ENCODE assay signal across 31 cellular contexts in the genomic region with DNA sequence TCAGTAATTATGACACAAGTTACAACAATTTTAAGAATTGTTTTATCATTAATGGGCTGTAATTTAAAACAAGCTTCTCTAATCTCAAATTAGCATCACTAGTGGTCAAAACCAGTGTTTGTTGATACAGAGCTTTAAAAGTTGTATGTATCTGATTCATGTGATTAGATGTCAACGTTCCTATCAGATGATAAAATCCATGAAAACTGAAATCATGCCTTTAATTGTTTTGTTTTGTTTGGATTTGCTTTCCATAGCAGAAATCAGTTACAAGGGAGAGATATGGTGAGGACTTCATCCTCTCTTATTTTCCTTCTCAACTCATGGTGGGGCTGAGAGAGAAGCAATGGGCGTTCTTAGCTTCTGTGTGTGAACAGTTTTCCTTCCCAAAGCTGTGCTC.
"Had no signal": no experiment of that assay in that cellular context is flagged by ENCODE, and none has a peak within 500 bp of the region (broad histone marks: within the 10 kb centered on the region; RNA-seq: fewer than 3 reads in every experiment).

No MANE protein-coding gene starts in this region.

- H3K27ac ChIP-seq: brain microvascular endothelial cell, PC-9, RWPE1, VCaP had no signal

- H3K27me3 ChIP-seq: brain microvascular endothelial cell had no signal

- H3K36me3 ChIP-seq: brain microvascular endothelial cell had no signal

- H3K4me3 ChIP-seq: PC-9 had no signal

- DNase-seq: activated B cell treated with CpG ODN at 0.5 μM for 24 hours; activated CD4-positive, alpha-beta memory T cell treated with anti-CD3 and anti-CD28 coated beads for 36 hours; activated CD4-positive, alpha-beta T cell treated with anti-CD3 and anti-CD28 coated beads for 4 hours; activated CD4-positive, alpha-beta T cell treated with anti-CD3 and anti-CD28 coated beads, Interleukin-2, amount 50 U/mL, for 1 hour; activated CD4-positive, CD25-positive, alpha-beta regulatory T cell treated with anti-CD3 and anti-CD28 coated beads, Interleukin-2, amount 50 U/mL, for 72 hours; activated CD8-positive, alpha-beta memory T cell treated with anti-CD3 and anti-CD28 coated beads, Interleukin-2, amount 50 U/mL, for 4 hours; activated gamma-delta T cell treated with Interleukin-2 at 50 U/mL for 16 hours; activated naive CD4-positive, alpha-beta T cell treated with anti-CD3 and anti-CD28 coated beads for 36 hours; activated T-cell treated with anti-CD3 and anti-CD28 coated beads for 4 hours; activated T-cell treated with anti-CD3 and anti-CD28 coated beads, Interleukin-2, amount 50 U/mL, for 4 hours; anterior cingulate cortex; brain microvascular endothelial cell; central memory CD4-positive, alpha-beta T cell; NCI-H1105; NCI-H1417 treated with DMSO at 0.1 percent for 48 hours; NCI-H1930; NCI-H2081 treated with DMSO at 0.1 percent for 48 hours; NCI-H2171; NCI-H510A; NCI-H526; NCI-H748 treated with DMSO at 0.1 percent for 48 hours; NK-92 treated with Interleukin-12 subunit alpha and Interleukin-12 subunit beta, amount 100 ng/mL, for 24 hours; PC-9; SIG-M5; T-cell; T-helper 17 cell had no signal

- ATAC-seq: activated naive CD4-positive, alpha-beta T cell treated with anti-CD3 and anti-CD28 coated beads, Interleukin-2, amount 50 U/mL, for 72 hours; activated T-cell treated with anti-CD3 and anti-CD28 coated beads, Interleukin-2, amount 50 U/mL, for 4 hours; Right ventricle myocardium inferior; SK-N-SH treated with all-trans-retinoic acid at 6 μM for 48 hours; T-cell; T-helper 17 cell had no signal
